10 cellular contexts compared by ENCODE assay signal in the genomic region with DNA sequence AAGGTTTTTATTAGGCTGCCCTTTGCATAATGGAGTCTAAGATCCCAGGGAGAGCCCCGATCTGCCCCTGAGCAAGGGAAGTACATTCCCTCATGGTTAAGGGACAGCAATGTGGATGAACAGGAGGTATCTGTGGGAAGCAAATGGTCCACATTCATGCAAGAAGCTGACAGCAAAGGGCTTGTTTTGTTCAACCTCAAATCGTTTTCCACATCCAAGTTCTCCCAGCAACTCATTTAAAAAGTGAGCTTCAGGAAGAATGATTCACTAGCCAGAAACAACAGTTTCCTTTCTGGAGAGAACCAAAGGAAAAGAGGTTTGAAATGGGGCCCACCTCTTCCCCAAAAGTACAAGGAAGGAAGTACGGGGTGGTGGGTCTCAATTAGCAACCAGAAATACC. TPM values are rescaled to one million over a fixed set of nuclear protein-coding genes. Genes with fewer than 3 reads are reported as not detected.
DNase-seq lines count a peak whose midpoint lies in the region; ATAC-seq and TF ChIP-seq lines count a peak whose summit lies in the region.
"Had no signal": no experiment of that assay in that cellular context is flagged by ENCODE, and none has a peak within 500 bp of the region (broad histone marks: within the 10 kb centered on the region; RNA-seq: fewer than 3 reads in every experiment).

No MANE protein-coding gene starts in this region.

- H3K4me3 Mint-ChIP-seq in activated naive CD4-positive, alpha-beta T cell treated with anti-CD3 and anti-CD28 coated beads, Interleukin-2, amount 50 U/mL, for 24 hours = no peak overlapping the region
- H3K4me3 Mint-ChIP-seq in activated T-helper 17 cell treated with anti-CD3 and anti-CD28 coated beads, Interleukin-2, amount 50 U/mL, for 72 hours = no peak overlapping the region
- H3K4me3 Mint-ChIP-seq: nephron had no signal

- no peak for DNase-seq in activated naive CD4-positive, alpha-beta T cell treated with anti-CD3 and anti-CD28 coated beads, Interleukin-2, amount 50 U/mL, for 16 hours
- DNase-seq in testis = no peak
- no peak for DNase-seq in posterior vena cava (ENCODE audit: low spot score)
- no peak for DNase-seq in NCI-H446 treated with DMSO at 0.1 percent for 48 hours (lab: John Stamatoyannopoulos, UW)
- DNase-seq: WERI-Rb-1 had no signal

- no peak overlapping the region for H3K9ac ChIP-seq in liver (ENCODE audit: low read depth in 1 of 2, low read length in 2 of 2)

- TF ChIP-seq CTCF in liver (IDR thresholded peaks at IDR 0.05; ENCODE audit: low read depth, low read length, missing input control) = no peak
- TF ChIP-seq CTCF in testis (IDR thresholded peaks at IDR 0.05) = no peak

- H3K27me3 ChIP-seq in liver (ENCODE audit: control insufficient read depth in 4 of 4, insufficient read depth in 4 of 4, low read length in 3 of 4) (no peaks in the 10 kb centered on the region), testis (no peaks in the 10 kb centered on the region)

- H3K9me3 Mint-ChIP-seq in activated naive CD4-positive, alpha-beta T cell treated with anti-CD3 and anti-CD28 coated beads, Interleukin-2, amount 50 U/mL, for 24 hours = no peaks in the 10 kb centered on the region
- H3K9me3 Mint-ChIP-seq in activated T-helper 17 cell treated with anti-CD3 and anti-CD28 coated beads, Interleukin-2, amount 50 U/mL, for 72 hours = no peaks in the 10 kb centered on the region
- H3K9me3 Mint-ChIP-seq: nephron had no signal

- no peaks in the 10 kb centered on the region for H3K27me3 Mint-ChIP-seq in activated naive CD4-positive, alpha-beta T cell treated with anti-CD3 and anti-CD28 coated beads, Interleukin-2, amount 50 U/mL, for 24 hours
- H3K27me3 Mint-ChIP-seq in activated T-helper 17 cell treated with anti-CD3 and anti-CD28 coated beads, Interleukin-2, amount 50 U/mL, for 72 hours = no peaks in the 10 kb centered on the region

- H3K27ac ChIP-seq in liver (ENCODE audit: low read depth in 1 of 2, low read length in 2 of 2) (peak overlapping the region; percentile 18 to 52), testis (peak overlapping the region; percentile 89)
- H3K27ac ChIP-seq: WERI-Rb-1 had no signal

- H3K4me1 ChIP-seq in liver (ENCODE audit: control insufficient read depth in 4 of 4, insufficient read depth in 4 of 4, low read length in 3 of 4) (peaks cover 11 to 33% (median 22%) of the 10 kb centered on the region in 4 donors), testis (peaks cover 64% of the 10 kb centered on the region)

- H3K36me3 ChIP-seq in liver (ENCODE audit: control insufficient read depth in 4 of 4, insufficient read depth in 3 of 4, low read depth in 1 of 4, low read length in 3 of 4) = peaks cover 14 to 31% (median 28%) of the 10 kb centered on the region in 4 donors
- no peaks in the 10 kb centered on the region for H3K36me3 ChIP-seq in testis (ENCODE audit: low read depth, missing control alignments)

- H3K27ac Mint-ChIP-seq in activated naive CD4-positive, alpha-beta T cell treated with anti-CD3 and anti-CD28 coated beads, Interleukin-2, amount 50 U/mL, for 24 hours = peak overlapping the region; percentile 46
- peak overlapping the region; percentile 80 for H3K27ac Mint-ChIP-seq in activated T-helper 17 cell treated with anti-CD3 and anti-CD28 coated beads, Interleukin-2, amount 50 U/mL, for 72 hours

- intact Hi-C loops in testis (cut with DNase I; ENCODE audit: low total_unique reads) = no loop called here
- intact Hi-C loops in posterior vena cava (cut with DNase I) = no loop called here

- no peak for TF ChIP-seq POLR2A in testis (IDR thresholded peaks at IDR 0.05)

- 66% methylated on average over 3 of the region's 3 CpGs for WGBS in liver
- 40 to 51% methylated on average over 3 of the region's 3 CpGs for WGBS in testis, 2 donors

- H3K4me3 ChIP-seq in liver (ENCODE audit: low read depth in 1 of 3, low read length in 3 of 3) = no peak overlapping the region
- no peak overlapping the region for H3K4me3 ChIP-seq in testis

- peaks cover 57% of the 10 kb centered on the region for H3K4me1 Mint-ChIP-seq in activated naive CD4-positive, alpha-beta T cell treated with anti-CD3 and anti-CD28 coated beads, Interleukin-2, amount 50 U/mL, for 24 hours
- H3K4me1 Mint-ChIP-seq in activated T-helper 17 cell treated with anti-CD3 and anti-CD28 coated beads, Interleukin-2, amount 50 U/mL, for 72 hours = peaks cover 29% of the 10 kb centered on the region

- H3K36me3 Mint-ChIP-seq in activated naive CD4-positive, alpha-beta T cell treated with anti-CD3 and anti-CD28 coated beads, Interleukin-2, amount 50 U/mL, for 24 hours = peaks cover 16% of the 10 kb centered on the region
- peaks cover 88% of the 10 kb centered on the region for H3K36me3 Mint-ChIP-seq in activated T-helper 17 cell treated with anti-CD3 and anti-CD28 coated beads, Interleukin-2, amount 50 U/mL, for 72 hours (ENCODE audit: low read depth)

- no peak for TF ChIP-seq RAD21 in liver (IDR thresholded peaks at IDR 0.05)

- H3K9me3 ChIP-seq in liver (ENCODE audit: control insufficient read depth in 4 of 4, low read length in 3 of 4) (no peaks in the 10 kb centered on the region), testis (no peaks in the 10 kb centered on the region)

- ATAC-seq in activated T-helper 17 cell treated with anti-CD3 and anti-CD28 coated beads, Interleukin-2, amount 50 U/mL, for 72 hours (replicated peaks) = no peak
- no peak for ATAC-seq in GM18861 (IDR thresholded peaks at IDR 0.05; ENCODE audit: unreplicated experiment)

TF ChIP-seq in liver, 16 proteins besides CTCF, POLR2A, EP300 and RAD21:
- TF ChIP-seq RXRA (IDR thresholded peaks at IDR 0.05) = no peak
- no peak for TF ChIP-seq FOXA1 (IDR thresholded peaks at IDR 0.05)
- peak; percentile 69 for TF ChIP-seq NR2F2 (IDR thresholded peaks at IDR 0.05)
- TF ChIP-seq JUND (IDR thresholded peaks at IDR 0.05) = peak in 1 of 2 donors; percentile 55
- peak; percentile 22 for TF ChIP-seq MAX (IDR thresholded peaks at IDR 0.05)
- TF ChIP-seq HNF4A (conservative IDR thresholded peaks at IDR 0.05) = no peak
- TF ChIP-seq SP1 (IDR thresholded peaks at IDR 0.05) = no peak

RNA-seq across cellular contexts. Expression of gene HSPB9, which starts 9.4 kb away (rescaled TPM):
- total RNA-seq in activated T-helper 17 cell treated with anti-CD3 and anti-CD28 coated beads, Interleukin-2, amount 50 U/mL, for 72 hours = under 1 TPM in 1 of 2 donors, not detected in 1; 0.13 TPM
- total RNA-seq in liver (under 1 TPM; 0.17 to 0.42 TPM), testis (1 to 10 TPM; 6.9 to 9.8 TPM), posterior vena cava (not detected)
- polyA plus RNA-seq in liver (1 to 10 TPM in 1 of 2 donors, under 1 TPM in 1; 0.69 to 4.0 TPM), testis (ENCODE audit: insufficient read depth, low read depth, low replicate concordance) (12.9 TPM)

RNA-seq across cellular contexts. Expression of gene KAT2A, which starts 10.8 kb away (rescaled TPM):
- 10 to 100 TPM; 32.8 to 44.2 TPM for total RNA-seq in activated T-helper 17 cell treated with anti-CD3 and anti-CD28 coated beads, Interleukin-2, amount 50 U/mL, for 72 hours
- total RNA-seq in liver (10 to 100 TPM in 1 of 2 donors, 1 to 10 TPM in 1; 5.1 to 14.4 TPM), testis (100 to 1,000 TPM; 109 to 111 TPM), posterior vena cava (10 to 100 TPM; 19.1 to 25.1 TPM)
- polyA plus RNA-seq in liver (10 to 100 TPM in 1 of 2 donors, 1 to 10 TPM in 1; 7.4 to 11.7 TPM), testis (ENCODE audit: insufficient read depth, low read depth, low replicate concordance) (37.6 TPM)

RNA-seq across cellular contexts. Expression of gene DHX58, which starts 19.5 kb away (rescaled TPM):
- 10 to 100 TPM; 12.0 to 19.1 TPM for total RNA-seq in activated T-helper 17 cell treated with anti-CD3 and anti-CD28 coated beads, Interleukin-2, amount 50 U/mL, for 72 hours
- 10 to 100 TPM in 1 of 2 donors, 1 to 10 TPM in 1; 4.0 to 20.2 TPM for total RNA-seq in liver
- 10 to 100 TPM in 1 of 2 donors, 1 to 10 TPM in 1; 4.3 to 21.9 TPM for polyA plus RNA-seq in liver
- total RNA-seq in testis = 10 to 100 TPM; 35.9 to 51.1 TPM
- polyA plus RNA-seq in testis (ENCODE audit: insufficient read depth, low read depth, low replicate concordance) = 56.3 TPM
- total RNA-seq in posterior vena cava = 10 to 100 TPM in 1 of 2 donors, 1 to 10 TPM in 1; 9.9 to 13.0 TPM

RNA-seq across cellular contexts. Expression of gene RAB5C, which starts 22.8 kb away (rescaled TPM):
- 10 to 100 TPM; 30.4 to 77.7 TPM for total RNA-seq in activated T-helper 17 cell treated with anti-CD3 and anti-CD28 coated beads, Interleukin-2, amount 50 U/mL, for 72 hours
- total RNA-seq in liver (10 to 100 TPM; 53.7 to 60.0 TPM), testis (100 to 1,000 TPM in 1 of 2 donors, 10 to 100 TPM in 1; 96.0 to 152 TPM), posterior vena cava (100 to 1,000 TPM; 116 to 122 TPM)
- polyA plus RNA-seq in liver (100 to 1,000 TPM in 1 of 2 donors, 10 to 100 TPM in 1; 53.5 to 107 TPM), testis (ENCODE audit: insufficient read depth, low read depth, low replicate concordance) (139 TPM)

RNA-seq across cellular contexts. Expression of gene ZNF385C, which starts 33.7 kb away (rescaled TPM):
- under 1 TPM; 0.15 to 0.48 TPM for total RNA-seq in activated T-helper 17 cell treated with anti-CD3 and anti-CD28 coated beads, Interleukin-2, amount 50 U/mL, for 72 hours
- total RNA-seq in liver (under 1 TPM in 1 of 2 donors, not detected in 1; 0.19 TPM), testis (10 to 100 TPM; 17.9 to 26.6 TPM), posterior vena cava (under 1 TPM; 0.19 to 0.23 TPM)
- polyA plus RNA-seq in liver (under 1 TPM; 0.03 to 0.06 TPM), testis (ENCODE audit: insufficient read depth, low read depth, low replicate concordance) (21.4 TPM)

Comparison
In these comparisons a context has a peak if more than half of its experiments do, and no peak if none do; other contexts are left out.
1. RNA of gene HSPB9, which starts 9.4 kb away (total RNA-seq): 6.9 to 9.8 TPM in testis; 0.17 to 0.42 TPM in liver, 0.13 TPM in activated T-helper 17 cell treated with anti-CD3 and anti-CD28 coated beads, Interleukin-2, amount 50 U/mL, for 72 hours and not detected in posterior vena cava; every median in the first group is over 4 times any median in the second.